In the genomic region with DNA sequence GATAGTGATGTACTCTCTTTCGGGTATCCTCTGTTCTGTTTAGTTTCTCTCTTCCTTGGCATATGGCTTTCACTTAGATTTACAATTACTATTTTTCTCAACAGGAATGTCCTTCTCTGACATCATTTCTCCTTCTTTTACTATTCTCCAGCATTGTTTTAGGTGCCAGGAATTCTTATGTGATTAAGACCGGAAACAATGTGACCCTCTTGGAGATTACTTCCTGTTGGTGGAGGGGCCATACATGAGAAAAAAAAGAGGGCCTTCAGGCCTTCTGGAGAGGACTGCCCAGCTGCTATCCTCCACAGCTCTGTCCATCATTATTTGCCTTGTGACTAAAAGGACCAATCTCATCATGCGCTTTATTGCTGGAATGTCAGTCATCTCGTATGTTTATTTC, we compare ENCODE assay signal across 23 cellular contexts. TPM values are rescaled to one million over a fixed set of nuclear protein-coding genes. Genes with fewer than 3 reads are reported as not detected.
"Had no signal": no experiment of that assay in that cellular context is flagged by ENCODE, and none has a peak within 500 bp of the region (broad histone marks: within the 10 kb centered on the region; RNA-seq: fewer than 3 reads in every experiment).

No MANE protein-coding gene starts in this region.

- H3K4me1 ChIP-seq: ascending aorta, left lung, psoas muscle, right atrium auricular region had no signal

- H3K27ac ChIP-seq: ascending aorta, coronary artery, epithelial cell of prostate, left lung, ovary, psoas muscle, right atrium auricular region, tibial nerve had no signal

- ATAC-seq: activated naive CD4-positive, alpha-beta T cell treated with anti-CD3 and anti-CD28 coated beads, Interleukin-2, amount 50 U/mL, for 72 hours; activated T-helper 17 cell treated with anti-CD3 and anti-CD28 coated beads, Interleukin-2, amount 50 U/mL, for 72 hours; left lung; natural killer cell; psoas muscle had no signal

- H3K36me3 ChIP-seq: ascending aorta, left lung, ovary, right atrium auricular region, tibial nerve had no signal

- DNase-seq: activated CD8-positive, alpha-beta memory T cell treated with anti-CD3 and anti-CD28 coated beads for 24 hours; activated CD8-positive, alpha-beta memory T cell treated with anti-CD3 and anti-CD28 coated beads, Interleukin-2, amount 50 U/mL, for 4 hours; activated T-cell treated with anti-CD3 and anti-CD28 coated beads, Interleukin-2, amount 50 U/mL, for 24 hours; foreskin melanocyte; immature natural killer cell; left lung; midbrain; natural killer cell; ovary; psoas muscle; stimulated activated CD4-positive, alpha-beta T cell treated with anti-CD3 and anti-CD28 coated beads, Interleukin-12 subunit alpha, Interleukin-12 subunit beta, amount 100 ng/mL, for 4 hours; stimulated activated CD4-positive, alpha-beta T cell treated with anti-CD3 and anti-CD28 coated beads, Interleukin-4, amount 100 ng/mL, for 4 hours; substantia nigra; T-helper 9 cell had no signal

- H3K27me3 ChIP-seq: ascending aorta, left lung, right atrium auricular region, tibial nerve had no signal

- H3K9me3 ChIP-seq: ascending aorta, left lung, ovary, psoas muscle, tibial nerve had no signal

- H3K4me3 ChIP-seq: ascending aorta, coronary artery, left lung, lung, ovary, psoas muscle, right atrium auricular region, tibial nerve had no signal

RNA-seq across cellular contexts. Expression of gene ADAMTS5, which starts 50.4 kb away (rescaled TPM):
- total RNA-seq: activated naive CD4-positive, alpha-beta T cell treated with anti-CD3 and anti-CD28 coated beads, Interleukin-2, amount 50 U/mL, for 72 hours; activated T-helper 17 cell treated with anti-CD3 and anti-CD28 coated beads, Interleukin-2, amount 50 U/mL, for 72 hours; T-helper 1 cell treated with Interleukin-12 subunit alpha and Interleukin-12 subunit beta and Interleukin-4 antibody, amounts not matched to agents 30 ng/mL and 1 ng/mL, for 36 hours had no signal
- polyA plus RNA-seq: immature natural killer cell had no signal
